1 cellular context compared by ENCODE assay signal in the genomic region with DNA sequence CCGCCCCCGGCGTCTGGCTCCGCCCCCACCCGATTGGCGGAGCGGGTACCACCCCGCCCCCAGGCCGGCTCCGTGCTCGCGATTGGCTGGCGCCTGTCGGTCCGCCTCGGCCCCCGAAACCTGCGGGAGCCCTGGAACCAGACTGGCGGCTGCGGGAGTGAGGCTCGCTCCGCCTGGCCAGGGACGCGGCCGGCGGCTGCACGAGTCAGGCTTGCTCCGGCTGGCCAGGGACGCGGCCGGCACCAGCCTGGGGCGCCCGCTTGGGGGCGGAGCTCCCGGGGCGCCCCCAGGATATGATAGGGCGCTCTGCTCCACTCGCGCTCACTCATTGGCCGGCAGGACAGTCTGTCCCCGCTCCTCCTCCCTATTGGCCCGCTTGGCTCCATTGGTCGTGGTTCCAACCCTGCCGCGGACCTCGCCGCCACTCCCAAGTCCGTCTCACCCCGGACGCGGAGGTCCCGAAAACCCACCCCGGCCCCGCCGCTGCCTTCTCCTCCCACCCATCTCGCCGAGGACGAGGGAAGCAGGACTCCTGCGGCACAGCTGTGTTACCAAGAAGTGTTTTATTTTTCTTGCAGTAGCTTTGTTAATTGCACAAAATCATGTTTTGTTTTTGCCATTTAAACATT.
TF ChIP-seq lines count a peak whose summit lies in the region.

No MANE protein-coding gene starts in this region.

TF ChIP-seq in K562, 482 proteins besides CTCF, POLR2A, EP300 and RAD21 (continued from another document and continues in another):
- TF ChIP-seq, protein P1, sequence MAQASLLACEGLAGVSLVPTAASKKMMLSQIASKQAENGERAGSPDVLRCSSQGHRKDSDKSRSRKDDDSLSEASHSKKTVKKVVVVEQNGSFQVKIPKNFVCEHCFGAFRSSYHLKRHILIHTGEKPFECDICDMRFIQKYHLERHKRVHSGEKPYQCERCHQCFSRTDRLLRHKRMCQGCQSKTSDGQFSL (CRISPR knock-in tag; IDR thresholded peaks at IDR 0.05), result no peak
- TF ChIP-seq, protein P1 (tag; IDR thresholded peaks at IDR 0.05), result no peak
- TF ChIP-seq ZC3H11A (IDR thresholded peaks at IDR 0.05; ENCODE audit: low read depth, low read length), result no peak
- TF ChIP-seq, protein P2, sequence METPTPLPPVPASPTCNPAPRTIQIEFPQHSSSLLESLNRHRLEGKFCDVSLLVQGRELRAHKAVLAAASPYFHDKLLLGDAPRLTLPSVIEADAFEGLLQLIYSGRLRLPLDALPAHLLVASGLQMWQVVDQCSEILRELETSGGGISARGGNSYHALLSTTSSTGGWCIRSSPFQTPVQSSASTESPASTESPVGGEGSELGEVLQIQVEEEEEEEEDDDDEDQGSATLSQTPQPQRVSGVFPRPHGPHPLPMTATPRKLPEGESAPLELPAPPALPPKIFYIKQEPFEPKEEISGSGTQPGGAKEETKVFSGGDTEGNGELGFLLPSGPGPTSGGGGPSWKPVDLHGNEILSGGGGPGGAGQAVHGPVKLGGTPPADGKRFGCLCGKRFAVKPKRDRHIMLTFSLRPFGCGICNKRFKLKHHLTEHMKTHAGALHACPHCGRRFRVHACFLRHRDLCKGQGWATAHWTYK (CRISPR knock-in tag; IDR thresholded peaks at IDR 0.05), result peak; percentile 49; the same call in 1 of the 2 replicates
- TF ChIP-seq, protein P3, sequence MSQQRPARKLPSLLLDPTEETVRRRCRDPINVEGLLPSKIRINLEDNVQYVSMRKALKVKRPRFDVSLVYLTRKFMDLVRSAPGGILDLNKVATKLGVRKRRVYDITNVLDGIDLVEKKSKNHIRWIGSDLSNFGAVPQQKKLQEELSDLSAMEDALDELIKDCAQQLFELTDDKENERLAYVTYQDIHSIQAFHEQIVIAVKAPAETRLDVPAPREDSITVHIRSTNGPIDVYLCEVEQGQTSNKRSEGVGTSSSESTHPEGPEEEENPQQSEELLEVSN (IDR thresholded peaks at IDR 0.05; ENCODE audit: borderline replicate concordance in 1 of 2, extremely low read depth in 1 of 2, insufficient read depth in 1 of 2, insufficient read length in 1 of 2, low read depth in 1 of 2, low read length in 1 of 2, poor library complexity in 1 of 2, severe bottlenecking in 1 of 2), result peak in 1 of 2 experiments; percentile 62
- TF ChIP-seq MTA3 (IDR thresholded peaks at IDR 0.05; ENCODE audit: borderline replicate concordance), result peak; percentile 79; the same call in 1 of the 2 replicates
- peak; percentile 82 for TF ChIP-seq SP2 (IDR thresholded peaks at IDR 0.05; ENCODE audit: extremely low read depth, low read depth, low read length, poor library complexity, severe bottlenecking)
- TF ChIP-seq ATF7 (IDR thresholded peaks at IDR 0.05), result peak; percentile 48; the same call in 1 of the 2 replicates
- TF ChIP-seq FOXM1 (IDR thresholded peaks at IDR 0.05; ENCODE audit: low read depth), result no peak
- 0 out of 2 replicates have a peak, but pooled peaks have one; percentile 37 for TF ChIP-seq FOXM1 (CRISPR knock-in tag; IDR thresholded peaks at IDR 0.05; ENCODE audit: low read depth)
- no peak for TF ChIP-seq IFI16 (CRISPR knock-in tag; IDR thresholded peaks at IDR 0.05)
- TF ChIP-seq HIVEP1 (CRISPR knock-in tag; IDR thresholded peaks at IDR 0.05), result no peak
- TF ChIP-seq NEUROD1 (IDR thresholded peaks at IDR 0.05; ENCODE audit: borderline replicate concordance, low read depth, low read length, partially characterized antibody), result peak; percentile 93
- peak; percentile 78; the same call in 1 of the 2 replicates for TF ChIP-seq POLR2AphosphoS2 (IDR thresholded peaks at IDR 0.05; ENCODE audit: low read length)
- TF ChIP-seq, protein P4, sequence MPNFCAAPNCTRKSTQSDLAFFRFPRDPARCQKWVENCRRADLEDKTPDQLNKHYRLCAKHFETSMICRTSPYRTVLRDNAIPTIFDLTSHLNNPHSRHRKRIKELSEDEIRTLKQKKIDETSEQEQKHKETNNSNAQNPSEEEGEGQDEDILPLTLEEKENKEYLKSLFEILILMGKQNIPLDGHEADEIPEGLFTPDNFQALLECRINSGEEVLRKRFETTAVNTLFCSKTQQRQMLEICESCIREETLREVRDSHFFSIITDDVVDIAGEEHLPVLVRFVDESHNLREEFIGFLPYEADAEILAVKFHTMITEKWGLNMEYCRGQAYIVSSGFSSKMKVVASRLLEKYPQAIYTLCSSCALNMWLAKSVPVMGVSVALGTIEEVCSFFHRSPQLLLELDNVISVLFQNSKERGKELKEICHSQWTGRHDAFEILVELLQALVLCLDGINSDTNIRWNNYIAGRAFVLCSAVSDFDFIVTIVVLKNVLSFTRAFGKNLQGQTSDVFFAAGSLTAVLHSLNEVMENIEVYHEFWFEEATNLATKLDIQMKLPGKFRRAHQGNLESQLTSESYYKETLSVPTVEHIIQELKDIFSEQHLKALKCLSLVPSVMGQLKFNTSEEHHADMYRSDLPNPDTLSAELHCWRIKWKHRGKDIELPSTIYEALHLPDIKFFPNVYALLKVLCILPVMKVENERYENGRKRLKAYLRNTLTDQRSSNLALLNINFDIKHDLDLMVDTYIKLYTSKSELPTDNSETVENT (CRISPR knock-in tag; IDR thresholded peaks at IDR 0.05), result 0 out of 2 replicates have a peak, but pooled peaks have one; percentile 39
- TF ChIP-seq KDM2B (CRISPR knock-in tag; IDR thresholded peaks at IDR 0.05), result no peak
- 0 out of 2 replicates have a peak, but pooled peaks have one; percentile 2 for TF ChIP-seq MYC (IDR thresholded peaks at IDR 0.05; ENCODE audit: low read depth, low read length)
- TF ChIP-seq MYC (CRISPR knock-in tag; IDR thresholded peaks at IDR 0.05; ENCODE audit: borderline replicate concordance, low read depth), result no peak
- TF ChIP-seq RBBP5 (IDR thresholded peaks at IDR 0.05; ENCODE audit: borderline replicate concordance, insufficient read depth, low read length, poor library complexity, severe bottlenecking), result peak; percentile 75
- no peak for TF ChIP-seq BACH1 (tag; IDR thresholded peaks at IDR 0.05)
- TF ChIP-seq, protein P5, sequence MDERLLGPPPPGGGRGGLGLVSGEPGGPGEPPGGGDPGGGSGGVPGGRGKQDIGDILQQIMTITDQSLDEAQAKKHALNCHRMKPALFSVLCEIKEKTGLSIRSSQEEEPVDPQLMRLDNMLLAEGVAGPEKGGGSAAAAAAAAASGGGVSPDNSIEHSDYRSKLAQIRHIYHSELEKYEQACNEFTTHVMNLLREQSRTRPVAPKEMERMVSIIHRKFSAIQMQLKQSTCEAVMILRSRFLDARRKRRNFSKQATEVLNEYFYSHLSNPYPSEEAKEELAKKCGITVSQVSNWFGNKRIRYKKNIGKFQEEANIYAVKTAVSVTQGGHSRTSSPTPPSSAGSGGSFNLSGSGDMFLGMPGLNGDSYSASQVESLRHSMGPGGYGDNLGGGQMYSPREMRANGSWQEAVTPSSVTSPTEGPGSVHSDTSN (CRISPR knock-in tag; IDR thresholded peaks at IDR 0.05; ENCODE audit: low read depth), result peak; percentile 90
- TF ChIP-seq, protein P5 (tag; conservative IDR thresholded peaks at IDR 0.05; ENCODE audit: low read depth), result peak; percentile 93
- TF ChIP-seq CEBPB (tag; IDR thresholded peaks at IDR 0.05), result no peak
- no peak for TF ChIP-seq EP400 (IDR thresholded peaks at IDR 0.05)
- no peak for TF ChIP-seq CREM (IDR thresholded peaks at IDR 0.05; ENCODE audit: low read depth)
- TF ChIP-seq ETV6 (IDR thresholded peaks at IDR 0.05; ENCODE audit: borderline replicate concordance in 1 of 2, low read depth in 2 of 2, low read length in 1 of 2), result no peak
- no peak for TF ChIP-seq ETV6 (CRISPR knock-in tag; IDR thresholded peaks at IDR 0.05; ENCODE audit: borderline replicate concordance)
- TF ChIP-seq, protein P6, sequence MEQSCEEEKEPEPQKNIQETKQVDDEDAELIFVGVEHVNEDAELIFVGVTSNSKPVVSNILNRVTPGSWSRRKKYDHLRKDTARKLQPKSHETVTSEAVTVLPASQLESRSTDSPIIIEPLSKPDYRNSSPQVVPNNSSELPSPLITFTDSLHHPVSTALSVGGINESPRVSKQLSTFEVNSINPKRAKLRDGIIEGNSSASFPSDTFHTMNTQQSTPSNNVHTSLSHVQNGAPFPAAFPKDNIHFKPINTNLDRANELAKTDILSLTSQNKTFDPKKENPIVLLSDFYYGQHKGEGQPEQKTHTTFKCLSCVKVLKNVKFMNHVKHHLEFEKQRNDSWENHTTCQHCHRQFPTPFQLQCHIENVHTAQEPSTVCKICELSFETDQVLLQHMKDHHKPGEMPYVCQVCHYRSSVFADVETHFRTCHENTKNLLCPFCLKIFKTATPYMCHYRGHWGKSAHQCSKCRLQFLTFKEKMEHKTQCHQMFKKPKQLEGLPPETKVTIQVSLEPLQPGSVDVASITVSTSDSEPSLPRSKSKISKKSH (CRISPR knock-in tag; IDR thresholded peaks at IDR 0.05), result no peak
- TF ChIP-seq YY1 (IDR thresholded peaks at IDR 0.05; ENCODE audit: borderline replicate concordance in 1 of 3, control insufficient read depth in 1 of 3, extremely low read depth in 1 of 3, insufficient read depth in 3 of 3, insufficient read length in 1 of 3, insufficient replicate concordance in 2 of 3, low read depth in 1 of 3, low read length in 2 of 3), result peak in 1 of 3 experiments; percentile 8
- TF ChIP-seq, protein P7, sequence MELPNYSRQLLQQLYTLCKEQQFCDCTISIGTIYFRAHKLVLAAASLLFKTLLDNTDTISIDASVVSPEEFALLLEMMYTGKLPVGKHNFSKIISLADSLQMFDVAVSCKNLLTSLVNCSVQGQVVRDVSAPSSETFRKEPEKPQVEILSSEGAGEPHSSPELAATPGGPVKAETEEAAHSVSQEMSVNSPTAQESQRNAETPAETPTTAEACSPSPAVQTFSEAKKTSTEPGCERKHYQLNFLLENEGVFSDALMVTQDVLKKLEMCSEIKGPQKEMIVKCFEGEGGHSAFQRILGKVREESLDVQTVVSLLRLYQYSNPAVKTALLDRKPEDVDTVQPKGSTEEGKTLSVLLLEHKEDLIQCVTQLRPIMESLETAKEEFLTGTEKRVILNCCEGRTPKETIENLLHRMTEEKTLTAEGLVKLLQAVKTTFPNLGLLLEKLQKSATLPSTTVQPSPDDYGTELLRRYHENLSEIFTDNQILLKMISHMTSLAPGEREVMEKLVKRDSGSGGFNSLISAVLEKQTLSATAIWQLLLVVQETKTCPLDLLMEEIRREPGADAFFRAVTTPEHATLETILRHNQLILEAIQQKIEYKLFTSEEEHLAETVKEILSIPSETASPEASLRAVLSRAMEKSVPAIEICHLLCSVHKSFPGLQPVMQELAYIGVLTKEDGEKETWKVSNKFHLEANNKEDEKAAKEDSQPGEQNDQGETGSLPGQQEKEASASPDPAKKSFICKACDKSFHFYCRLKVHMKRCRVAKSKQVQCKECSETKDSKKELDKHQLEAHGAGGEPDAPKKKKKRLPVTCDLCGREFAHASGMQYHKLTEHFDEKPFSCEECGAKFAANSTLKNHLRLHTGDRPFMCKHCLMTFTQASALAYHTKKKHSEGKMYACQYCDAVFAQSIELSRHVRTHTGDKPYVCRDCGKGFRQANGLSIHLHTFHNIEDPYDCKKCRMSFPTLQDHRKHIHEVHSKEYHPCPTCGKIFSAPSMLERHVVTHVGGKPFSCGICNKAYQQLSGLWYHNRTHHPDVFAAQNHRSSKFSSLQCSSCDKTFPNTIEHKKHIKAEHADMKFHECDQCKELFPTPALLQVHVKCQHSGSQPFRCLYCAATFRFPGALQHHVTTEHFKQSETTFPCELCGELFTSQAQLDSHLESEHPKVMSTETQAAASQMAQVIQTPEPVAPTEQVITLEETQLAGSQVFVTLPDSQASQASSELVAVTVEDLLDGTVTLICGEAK (IDR thresholded peaks at IDR 0.05), result 0 out of 2 replicates have a peak, but pooled peaks have one; percentile 28
- TF ChIP-seq, protein P7 (CRISPR knock-in tag; IDR thresholded peaks at IDR 0.05), result no peak
